8 cellular contexts compared by ENCODE assay signal in genomic region chr7:20798081-20798693, GRCh38. TPM values are rescaled to one million over a fixed set of nuclear protein-coding genes. Genes with fewer than 3 reads are reported as not detected.
DNase-seq lines count a peak whose midpoint lies in the region; ATAC-seq and TF ChIP-seq lines count a peak whose summit lies in the region.

No MANE protein-coding gene starts in this region.

- no peaks in the 10 kb centered on the region for H3K36me3 Mint-ChIP-seq in activated naive CD8-positive, alpha-beta T cell treated with anti-CD3 and anti-CD28 coated beads, Interleukin-2, amount 10 ng/mL, durations not matched to agents 7 days and 5 days
- no peaks in the 10 kb centered on the region for H3K36me3 Mint-ChIP-seq in mesothelial cell of epicardium

- H3K9me3 Mint-ChIP-seq in activated naive CD8-positive, alpha-beta T cell treated with anti-CD3 and anti-CD28 coated beads, Interleukin-2, amount 10 ng/mL, durations not matched to agents 7 days and 5 days, result no peaks in the 10 kb centered on the region
- H3K9me3 Mint-ChIP-seq in mesothelial cell of epicardium, result no peaks in the 10 kb centered on the region

- H3K4me3 ChIP-seq in iPS-18a (ENCODE audit: low read length) (peak overlapping the region; percentile 88), stomach (peak overlapping the region; percentile 45 to 67 (median 58))

- H3K27me3 Mint-ChIP-seq in activated naive CD8-positive, alpha-beta T cell treated with anti-CD3 and anti-CD28 coated beads, Interleukin-2, amount 10 ng/mL, durations not matched to agents 7 days and 5 days, result peaks cover 57% of the 10 kb centered on the region
- H3K27me3 Mint-ChIP-seq in mesothelial cell of epicardium (ENCODE audit: low read depth), result peaks cover 86% of the 10 kb centered on the region

- H3K9ac ChIP-seq in iPS-18a (ENCODE audit: low read length), result no peak overlapping the region

- H3K4me1 ChIP-seq in iPS-18a (ENCODE audit: control insufficient read depth, low read depth, low read length) (peaks cover 51% of the 10 kb centered on the region), stomach (peaks cover 14 to 27% (median 21%) of the 10 kb centered on the region in 4 donors)

- H3K27me3 ChIP-seq in iPS-18a (ENCODE audit: control insufficient read depth, insufficient read depth, low read length) (peaks cover 43% of the 10 kb centered on the region), stomach (peaks cover 41 to 96% (median 70%) of the 10 kb centered on the region in 3 donors)

- peak; percentile 56 for DNase-seq in CD1c-positive myeloid dendritic cell (ENCODE audit: extremely low spot score)
- DNase-seq in NCI-H2196 (lab: John Stamatoyannopoulos, UW; ENCODE audit: unreplicated experiment), result peak; percentile 88
- DNase-seq in activated naive CD8-positive, alpha-beta T cell treated with anti-CD3 and anti-CD28 coated beads, Interleukin-2, amount 10 ng/mL, durations not matched to agents 7 days and 5 days, result peak; percentile 64
- DNase-seq in stomach, result peak; percentile 73
- no peak for DNase-seq in mesothelial cell of epicardium (ENCODE audit: low spot score in 2 of 2, unreplicated experiment in 2 of 2)

- no peaks in the 10 kb centered on the region for H3K36me3 ChIP-seq in iPS-18a (ENCODE audit: control insufficient read depth, low read depth, low read length)
- no peaks in the 10 kb centered on the region for H3K36me3 ChIP-seq in stomach

- POLR2A ChIA-PET in activated naive CD8-positive, alpha-beta T cell treated with anti-CD3 and anti-CD28 coated beads, Interleukin-2, amount 10 ng/mL, durations not matched to agents 7 days and 5 days (lab: Charles Lee), result no interaction called here

- intact Hi-C loops in stomach (cut with DNase I; ENCODE audit: low total_unique reads), result loop anchor here (10.0 kb wide), 1 partner anchor 457 kb away; no protein-coding TSS in a partner anchor

- no peak overlapping the region for H3K27ac Mint-ChIP-seq in activated naive CD8-positive, alpha-beta T cell treated with anti-CD3 and anti-CD28 coated beads, Interleukin-2, amount 10 ng/mL, durations not matched to agents 7 days and 5 days
- no peak overlapping the region for H3K27ac Mint-ChIP-seq in mesothelial cell of epicardium

- TF ChIP-seq POLR2A in stomach (IDR thresholded peaks at IDR 0.05), result no peak

- H3K4me3 Mint-ChIP-seq in activated naive CD8-positive, alpha-beta T cell treated with anti-CD3 and anti-CD28 coated beads, Interleukin-2, amount 10 ng/mL, durations not matched to agents 7 days and 5 days, result no peak overlapping the region
- no peak overlapping the region for H3K4me3 Mint-ChIP-seq in mesothelial cell of epicardium

- WGBS in stomach, 5 donors, result 1 to 7% (median 1%) methylated on average over 6 to 76 of the region's 77 CpGs

- no peak overlapping the region for H3K27ac ChIP-seq in iPS-18a (ENCODE audit: low read length)
- H3K27ac ChIP-seq in stomach, result peak overlapping the region in 3 of 5 donors; percentile 18 to 52 (median 40)

- no peak for TF ChIP-seq CTCF in stomach (IDR thresholded peaks at IDR 0.05)
- no peak for TF ChIP-seq CTCF in mesothelial cell of epicardium (IDR thresholded peaks at IDR 0.05; ENCODE audit: unreplicated experiment)

- no peak for TF ChIP-seq EP300 in stomach (IDR thresholded peaks at IDR 0.05)

- ATAC-seq in GM18873 (IDR thresholded peaks at IDR 0.05; ENCODE audit: low FRiP score, unreplicated experiment) (peak; percentile 61), HG03039 (IDR thresholded peaks at IDR 0.05; ENCODE audit: unreplicated experiment) (peak; percentile 87)
- ATAC-seq in activated naive CD8-positive, alpha-beta T cell treated with anti-CD3 and anti-CD28 coated beads, Interleukin-2, amount 10 ng/mL, durations not matched to agents 7 days and 5 days (ENCODE audit: low read depth), result peak; percentile 85

- H3K9me3 ChIP-seq in iPS-18a (ENCODE audit: control insufficient read depth, low read depth, low read length), result no peaks in the 10 kb centered on the region
- peaks cover 0 to 19% (median 2%) of the 10 kb centered on the region in 4 donors for H3K9me3 ChIP-seq in stomach

- peaks cover 12% of the 10 kb centered on the region for H3K4me1 Mint-ChIP-seq in activated naive CD8-positive, alpha-beta T cell treated with anti-CD3 and anti-CD28 coated beads, Interleukin-2, amount 10 ng/mL, durations not matched to agents 7 days and 5 days
- H3K4me1 Mint-ChIP-seq in mesothelial cell of epicardium, result peaks cover 8% of the 10 kb centered on the region

RNA-seq across cellular contexts. Expression of gene SP8, which starts 11.5 kb away (rescaled TPM):
- not detected for total RNA-seq in activated naive CD8-positive, alpha-beta T cell treated with anti-CD3 and anti-CD28 coated beads, Interleukin-2, amount 10 ng/mL, durations not matched to agents 7 days and 5 days
- total RNA-seq in stomach (not detected), mesothelial cell of epicardium (not detected in 3 replicates)
- not detected for polyA plus RNA-seq in stomach

Comparison
In these comparisons a context has a peak if more than half of its experiments do, and no peak if none do; other contexts are left out.
1. DNase-seq: peak in CD1c-positive myeloid dendritic cell (single experiment), NCI-H2196 (single experiment), activated naive CD8-positive, alpha-beta T cell treated with anti-CD3 and anti-CD28 coated beads, Interleukin-2, amount 10 ng/mL, durations not matched to agents 7 days and 5 days (single experiment) and stomach (single experiment); none in mesothelial cell of epicardium (0 of 2).
2. Peak in every context shown above with its lines, with median percentiles within 50 percentile points of each other: ATAC-seq.